22 cellular contexts compared by ENCODE assay signal in the genomic region with DNA sequence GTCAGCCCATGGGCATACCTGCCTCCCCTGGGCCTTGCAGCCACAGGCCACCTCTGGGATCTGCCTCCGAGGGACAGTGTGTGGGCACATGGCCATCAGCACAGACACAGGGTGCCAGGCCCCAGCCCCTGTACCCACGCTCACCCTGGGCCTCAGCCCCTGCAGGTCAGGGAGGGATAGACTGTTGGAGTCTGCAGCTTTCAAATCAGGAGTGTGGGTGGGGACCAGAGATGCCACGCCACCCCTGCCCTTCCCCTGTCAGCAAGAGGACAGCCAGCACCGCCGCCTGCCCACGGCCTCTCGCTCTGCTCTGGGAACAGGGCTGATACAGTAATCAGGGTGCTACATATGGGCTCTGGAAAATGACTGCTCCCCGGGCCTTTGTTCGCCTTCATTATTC.
DNase-seq lines count a peak whose midpoint lies in the region; ATAC-seq and TF ChIP-seq lines count a peak whose summit lies in the region.
"Had no signal": no experiment of that assay in that cellular context is flagged by ENCODE, and none has a peak within 500 bp of the region (broad histone marks: within the 10 kb centered on the region; RNA-seq: fewer than 3 reads in every experiment).

No MANE protein-coding gene starts in this region.

- H3F3A ChIP-seq in SK-N-SH (replicated peaks; ENCODE audit: insufficient read depth), result no peaks in the 10 kb centered on the region

- peaks cover 4% of the 10 kb centered on the region for H3K27me3 Mint-ChIP-seq in nephron (ENCODE audit: low read depth)
- H3K27me3 Mint-ChIP-seq in CD8-positive, alpha-beta memory T cell, result no peaks in the 10 kb centered on the region
- H3K27me3 Mint-ChIP-seq: IgD-negative memory B cell had no signal

- no peak for TF ChIP-seq EP300 in SK-N-SH (IDR thresholded peaks at IDR 0.05; ENCODE audit: borderline replicate concordance in 1 of 2, low read depth in 1 of 2, low read length in 1 of 2)

- no peak overlapping the region for H2AFZ ChIP-seq in SK-N-SH (ENCODE audit: low read depth)
- H2AFZ ChIP-seq: PC-9 had no signal

- 92% methylated on average over 7 of the region's 9 CpGs for WGBS in SK-N-SH (ENCODE audit: low lambda C conversion rate)

- no peak overlapping the region for H3K4me2 ChIP-seq in SK-N-SH
- H3K4me2 ChIP-seq: KMS-11, PC-9 had no signal

- POLR2A ChIA-PET in SK-N-SH (lab: Yijun Ruan, JAX), result interaction anchor here (0.7 to 1.1 kb wide), 5 partner anchors 17 to 115 kb away, joined by 3 to 4 read pairs (median 3); a partner anchor contains a TSS
- POLR2A ChIA-PET in HEK293 (lab: Yijun Ruan, JAX), result no interaction called here
- POLR2A ChIA-PET in CD8-positive, alpha-beta memory T cell (lab: Charles Lee), result no interaction called here

- no peaks in the 10 kb centered on the region for H3K27me3 ChIP-seq in SK-N-SH (ENCODE audit: insufficient read depth)
- no peaks in the 10 kb centered on the region for H3K27me3 ChIP-seq in CD8-positive, alpha-beta memory T cell (ENCODE audit: insufficient read depth, low read length, poor library complexity, severe bottlenecking)

- H3K4me3 Mint-ChIP-seq in nephron, result no peak overlapping the region
- no peak overlapping the region for H3K4me3 Mint-ChIP-seq in CD8-positive, alpha-beta memory T cell
- H3K4me3 Mint-ChIP-seq: IgD-negative memory B cell had no signal

- no peak for TF ChIP-seq CTCF in SK-N-SH (IDR thresholded peaks at IDR 0.05)
- no peak for TF ChIP-seq CTCF in HEK293 (tag by site-specific recombination; IDR thresholded peaks at IDR 0.05)
- no peak for TF ChIP-seq CTCF in nephron (IDR thresholded peaks at IDR 0.05; ENCODE audit: unreplicated experiment in 3 of 3)

- H3K9me2 ChIP-seq in SK-N-SH, result no peaks in the 10 kb centered on the region

- H3K9ac ChIP-seq in SK-N-SH, result no peak overlapping the region
- H3K9ac ChIP-seq: KMS-11 had no signal

- H3K9me3 ChIP-seq in SK-N-SH (no peaks in the 10 kb centered on the region), HEK293 (ENCODE audit: control insufficient read depth, insufficient read depth, low read depth, low read length) (no peaks in the 10 kb centered on the region)
- H3K9me3 ChIP-seq in CD8-positive, alpha-beta memory T cell (ENCODE audit: low read length), result no peaks in the 10 kb centered on the region

- no peaks in the 10 kb centered on the region for H3K79me2 ChIP-seq in SK-N-SH (ENCODE audit: insufficient read depth)

- no peaks in the 10 kb centered on the region for H3K9me3 Mint-ChIP-seq in nephron
- H3K9me3 Mint-ChIP-seq in CD8-positive, alpha-beta memory T cell, result no peaks in the 10 kb centered on the region
- H3K9me3 Mint-ChIP-seq: IgD-negative memory B cell had no signal

- no peaks in the 10 kb centered on the region for H3K36me3 Mint-ChIP-seq in nephron (ENCODE audit: low read depth)
- peaks cover 0 to 8% (median 0%) of the 10 kb centered on the region in 3 donors for H3K36me3 Mint-ChIP-seq in CD8-positive, alpha-beta memory T cell

- peaks cover 44% of the 10 kb centered on the region for H3K4me1 Mint-ChIP-seq in nephron
- peaks cover 0 to 2% (median 0%) of the 10 kb centered on the region in 3 donors for H3K4me1 Mint-ChIP-seq in CD8-positive, alpha-beta memory T cell

- no peak for TF ChIP-seq POLR2A in erythroblast (IDR thresholded peaks at IDR 0.05; ENCODE audit: low read length)

- no peaks in the 10 kb centered on the region for H3K36me3 ChIP-seq in SK-N-SH (replicated peaks in 1 of 2; ENCODE audit: control insufficient read depth in 1 of 2, insufficient read depth in 2 of 2, low read length in 1 of 2)
- no peaks in the 10 kb centered on the region for H3K36me3 ChIP-seq in HEK293 (ENCODE audit: control insufficient read depth in 2 of 2, insufficient read depth in 1 of 2, low read length in 2 of 2)
- H3K36me3 ChIP-seq in CD8-positive, alpha-beta memory T cell (ENCODE audit: insufficient read depth, low read length), result no peaks in the 10 kb centered on the region

- H3K27ac Mint-ChIP-seq in nephron, result peak overlapping the region; percentile 66 to 99 (median 79)
- no peak overlapping the region for H3K27ac Mint-ChIP-seq in CD8-positive, alpha-beta memory T cell
- H3K27ac Mint-ChIP-seq: IgD-negative memory B cell had no signal

- CTCF ChIA-PET in SK-N-SH (lab: Yijun Ruan, JAX) (interaction anchor here (0.8 to 1.8 kb wide), 6 partner anchors 10 to 103 kb away, joined by 3 to 8 read pairs (median 3); no protein-coding TSS in a partner anchor), HEK293 (lab: Yijun Ruan, JAX) (interaction anchor here (0.6 kb wide), 1 partner anchor 31 kb away, joined by 3 read pairs; no protein-coding TSS in a partner anchor)
- CTCF ChIA-PET in CD8-positive, alpha-beta memory T cell (lab: Charles Lee), result no interaction called here

- H3K4me1 ChIP-seq in SK-N-SH (ENCODE audit: control insufficient read depth in 1 of 2, insufficient read depth in 2 of 2, low read depth in 1 of 2, low read length in 1 of 2) (peaks cover 3 to 81% of the 10 kb centered on the region in 2 experiments; a peak in 2 of 4 replicates), HEK293 (ENCODE audit: control insufficient read depth, insufficient read depth, low read length) (no peaks in the 10 kb centered on the region)
- H3K4me1 ChIP-seq in CD8-positive, alpha-beta memory T cell (ENCODE audit: insufficient read depth, low read length), result no peaks in the 10 kb centered on the region

- no peak for ATAC-seq in SK-N-SH treated with all-trans-retinoic acid at 6 μM for 48 hours
- ATAC-seq: HCT116 had no signal

- no peaks in the 10 kb centered on the region for H4K20me1 ChIP-seq in SK-N-SH (ENCODE audit: insufficient read depth)

- DNase-seq in SK-N-SH, result peak; percentile 75
- DNase-seq in erythroblast (lab: John Stamatoyannopoulos, UW), result peak; percentile 90 to 94
- DNase-seq in COR-L47 (lab: John Stamatoyannopoulos, UW), result no peak
- DNase-seq in CD8-positive, alpha-beta memory T cell, result no peak
- DNase-seq: 8988T, ACHN, DMS153, DND-41, MM.1S, NCI-H1694, NCI-H2029 treated with DMSO at 0.1 percent for 48 hours, NCI-H446 treated with DMSO at 0.1 percent for 48 hours, NCI-H526, NCI-H82, PC-9, SHP77 had no signal

- H3K27ac ChIP-seq in SK-N-SH (ENCODE audit: low read depth in 2 of 2, low read length in 1 of 2) (peak overlapping the region in 1 of 2 experiments; percentile 97; a peak in 2 of 4 replicates), HEK293 (ENCODE audit: extremely low read depth, low read depth, low read length) (no peak overlapping the region)
- H3K27ac ChIP-seq in CD8-positive, alpha-beta memory T cell (ENCODE audit: low read depth, low read length), result no peak overlapping the region
- H3K27ac ChIP-seq: KMS-11, PC-9 had no signal

- no peak for TF ChIP-seq RAD21 in SK-N-SH (IDR thresholded peaks at IDR 0.05; ENCODE audit: low read length)

- H3K4me3 ChIP-seq in SK-N-SH (ENCODE audit: low read depth in 2 of 2, low read length in 1 of 2), result no peak overlapping the region
- no peak overlapping the region for H3K4me3 ChIP-seq in HEK293 (ENCODE audit: low read depth, low read length)
- H3K4me3 ChIP-seq in CD8-positive, alpha-beta memory T cell (ENCODE audit: low read length), result no peak overlapping the region
- H3K4me3 ChIP-seq: PC-9 had no signal

TF ChIP-seq in SK-N-SH, 30 proteins besides CTCF, POLR2A, EP300 and RAD21:
- TF ChIP-seq YY1 (IDR thresholded peaks at IDR 0.05; ENCODE audit: low read depth) (no peak), NRF1 (IDR thresholded peaks at IDR 0.05; ENCODE audit: low read depth, low read length) (no peak), RXRA (IDR thresholded peaks at IDR 0.05; ENCODE audit: borderline replicate concordance, low read depth) (no peak), FOSL2 (IDR thresholded peaks at IDR 0.05; ENCODE audit: borderline replicate concordance, low read depth) (no peak), SMC3 (IDR thresholded peaks at IDR 0.05; ENCODE audit: low read depth, low read length) (no peak)
- TF ChIP-seq, protein P1, sequence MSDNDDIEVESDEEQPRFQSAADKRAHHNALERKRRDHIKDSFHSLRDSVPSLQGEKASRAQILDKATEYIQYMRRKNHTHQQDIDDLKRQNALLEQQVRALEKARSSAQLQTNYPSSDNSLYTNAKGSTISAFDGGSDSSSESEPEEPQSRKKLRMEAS (IDR thresholded peaks at IDR 0.05; ENCODE audit: low read depth), result no peak

TF ChIP-seq in SK-N-SH treated with all-trans-retinoic acid at 6 μM for 48 hours, 23 proteins besides CTCF, POLR2A, EP300 and RAD21 (continues in another document):
- TF ChIP-seq ZNF8 (CRISPR knock-in tag; IDR thresholded peaks at IDR 0.05) (no peak), ESRRG (CRISPR knock-in tag; IDR thresholded peaks at IDR 0.05) (no peak), ZNF565 (CRISPR knock-in tag; conservative IDR thresholded peaks at IDR 0.05; ENCODE audit: low read depth) (no peak), TCF4 (CRISPR knock-in tag; IDR thresholded peaks at IDR 0.05; ENCODE audit: borderline replicate concordance) (no peak)
- TF ChIP-seq, protein P2, sequence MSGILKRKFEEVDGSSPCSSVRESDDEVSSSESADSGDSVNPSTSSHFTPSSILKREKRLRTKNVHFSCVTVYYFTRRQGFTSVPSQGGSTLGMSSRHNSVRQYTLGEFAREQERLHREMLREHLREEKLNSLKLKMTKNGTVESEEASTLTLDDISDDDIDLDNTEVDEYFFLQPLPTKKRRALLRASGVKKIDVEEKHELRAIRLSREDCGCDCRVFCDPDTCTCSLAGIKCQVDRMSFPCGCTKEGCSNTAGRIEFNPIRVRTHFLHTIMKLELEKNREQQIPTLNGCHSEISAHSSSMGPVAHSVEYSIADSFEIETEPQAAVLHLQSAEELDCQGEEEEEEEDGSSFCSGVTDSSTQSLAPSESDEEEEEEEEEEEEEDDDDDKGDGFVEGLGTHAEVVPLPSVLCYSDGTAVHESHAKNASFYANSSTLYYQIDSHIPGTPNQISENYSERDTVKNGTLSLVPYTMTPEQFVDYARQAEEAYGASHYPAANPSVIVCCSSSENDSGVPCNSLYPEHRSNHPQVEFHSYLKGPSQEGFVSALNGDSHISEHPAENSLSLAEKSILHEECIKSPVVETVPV (CRISPR knock-in tag; IDR thresholded peaks at IDR 0.05), result no peak

TF ChIP-seq in HEK293, 187 proteins besides CTCF, POLR2A, EP300 and RAD21 (continues in another document):
- peak; percentile 62 for TF ChIP-seq ZFHX2 (tag by site-specific recombination; conservative IDR thresholded peaks at IDR 0.05)
- TF ChIP-seq, protein P3, sequence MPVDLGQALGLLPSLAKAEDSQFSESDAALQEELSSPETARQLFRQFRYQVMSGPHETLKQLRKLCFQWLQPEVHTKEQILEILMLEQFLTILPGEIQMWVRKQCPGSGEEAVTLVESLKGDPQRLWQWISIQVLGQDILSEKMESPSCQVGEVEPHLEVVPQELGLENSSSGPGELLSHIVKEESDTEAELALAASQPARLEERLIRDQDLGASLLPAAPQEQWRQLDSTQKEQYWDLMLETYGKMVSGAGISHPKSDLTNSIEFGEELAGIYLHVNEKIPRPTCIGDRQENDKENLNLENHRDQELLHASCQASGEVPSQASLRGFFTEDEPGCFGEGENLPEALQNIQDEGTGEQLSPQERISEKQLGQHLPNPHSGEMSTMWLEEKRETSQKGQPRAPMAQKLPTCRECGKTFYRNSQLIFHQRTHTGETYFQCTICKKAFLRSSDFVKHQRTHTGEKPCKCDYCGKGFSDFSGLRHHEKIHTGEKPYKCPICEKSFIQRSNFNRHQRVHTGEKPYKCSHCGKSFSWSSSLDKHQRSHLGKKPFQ (tag by site-specific recombination; IDR thresholded peaks at IDR 0.05), result no peak
- TF ChIP-seq EGR2 (tag by site-specific recombination; IDR thresholded peaks at IDR 0.05; ENCODE audit: low read depth), result peak; percentile 69
- no peak for TF ChIP-seq ZNF121 (tag by site-specific recombination; IDR thresholded peaks at IDR 0.05)

Comparison
In these comparisons a context has a peak if more than half of its experiments do, and no peak if none do; other contexts are left out.
1. DNase-seq: peak in SK-N-SH (single experiment) and erythroblast (2 of 2); none in COR-L47 (single experiment) and CD8-positive, alpha-beta memory T cell (0 of 5).
2. H3K27ac Mint-ChIP-seq: peak in nephron (3 of 3); none in CD8-positive, alpha-beta memory T cell (0 of 8).